In genomic region chr16:86577314-86577971, GRCh38 we compare ENCODE assay signal across 9 cellular contexts. TPM values are rescaled to one million over a fixed set of nuclear protein-coding genes. Genes with fewer than 3 reads are reported as not detected.
DNase-seq lines count a peak whose midpoint lies in the region; ATAC-seq and TF ChIP-seq lines count a peak whose summit lies in the region.
"Had no signal": no experiment of that assay in that cellular context is flagged by ENCODE, and none has a peak within 500 bp of the region (broad histone marks: within the 10 kb centered on the region; RNA-seq: fewer than 3 reads in every experiment).

No MANE protein-coding gene starts in this region.

- no peaks in the 10 kb centered on the region for H4K20me1 ChIP-seq in mammary epithelial cell (ENCODE audit: insufficient read depth, low read length)

- in situ Hi-C loops in mammary epithelial cell (cut with MboI; ENCODE audit: low sequenced_read_pairs in 2 of 2): loop anchor here in 1 of 2 donors (25.0 kb wide), 1 partner anchor 235 kb away; no protein-coding TSS in a partner anchor

- H3K27ac ChIP-seq in breast epithelium (no peak overlapping the region), mammary epithelial cell (ENCODE audit: insufficient read depth, low read depth, low read length) (no peak overlapping the region), layer of hippocampus (ENCODE audit: low read depth, low read length) (peak overlapping the region; percentile 38), upper lobe of left lung (peak overlapping the region; percentile 42 to 56 (median 54))

- H3K4me1 ChIP-seq in breast epithelium (no peaks in the 10 kb centered on the region), mammary epithelial cell (ENCODE audit: insufficient read depth, low read length) (peaks cover 22% of the 10 kb centered on the region), upper lobe of left lung (peaks cover 16 to 41% (median 33%) of the 10 kb centered on the region in 4 donors)

- no peak for ATAC-seq in upper lobe of left lung (ENCODE audit: low FRiP score in 2 of 2)
- no peak for ATAC-seq in HG02870 (IDR thresholded peaks at IDR 0.05; ENCODE audit: unreplicated experiment)
- ATAC-seq: activated CD4-positive, alpha-beta T cell treated with anti-CD3 and anti-CD28 coated beads for 36 hours had no signal

- BruUV-seq in MCF 10A (replicated peaks; lab: Mats Ljungman, UMichigan) (no TSS peak), mammary epithelial cell (replicated peaks; lab: Mats Ljungman, UMichigan) (no TSS peak)

- intact Hi-C loops in MCF 10A (cut with micrococcal nuclease): loop anchor here (2.0 kb wide), 2 partner anchors 13 to 87 kb away; no protein-coding TSS in a partner anchor
- intact Hi-C loops in breast epithelium (cut with DNase I; ENCODE audit: low total_unique reads): no loop called here
- intact Hi-C loops in mammary epithelial cell (cut with micrococcal nuclease): loop anchor here (5.0 kb wide), 1 partner anchor 100 kb away; no protein-coding TSS in a partner anchor

- DNase-seq in MCF 10A (ENCODE audit: unreplicated experiment) (no peak), breast epithelium (ENCODE audit: low spot score in 2 of 2) (no peak), mammary epithelial cell (no peak), upper lobe of left lung (no peak), globus pallidus (ENCODE audit: low spot score) (no peak), Kasumi-1 (lab: John Stamatoyannopoulos, UW) (no peak)
- DNase-seq: activated CD4-positive, alpha-beta T cell treated with anti-CD3 and anti-CD28 coated beads for 36 hours had no signal

- peak overlapping the region; percentile 73 for H3K27ac Mint-ChIP-seq in MCF 10A (ENCODE audit: low read depth, unreplicated experiment)
- H3K27ac Mint-ChIP-seq: activated CD4-positive, alpha-beta T cell treated with anti-CD3 and anti-CD28 coated beads for 36 hours had no signal

- no peak for TF ChIP-seq EP300 in upper lobe of left lung (IDR thresholded peaks at IDR 0.05)

- H3K9me3 ChIP-seq in breast epithelium (no peaks in the 10 kb centered on the region), mammary epithelial cell (replicated peaks; ENCODE audit: insufficient read depth, low read length) (no peaks in the 10 kb centered on the region), upper lobe of left lung (no peaks in the 10 kb centered on the region)

- 88% methylated on average over 12 of the region's 12 CpGs for WGBS in mammary epithelial cell (ENCODE audit: low coverage, missing lambda C conversion rate)
- WGBS in upper lobe of left lung, 2 donors: 39 to 40% methylated on average over 12 of the region's 12 CpGs

- peaks cover 6% of the 10 kb centered on the region for H3K79me2 ChIP-seq in mammary epithelial cell (ENCODE audit: insufficient read depth, low read length)

- H3K9me3 Mint-ChIP-seq in MCF 10A (ENCODE audit: unreplicated experiment): no peaks in the 10 kb centered on the region

- no peaks in the 10 kb centered on the region for H3K27me3 Mint-ChIP-seq in MCF 10A (ENCODE audit: insufficient read depth, unreplicated experiment)

- H3K4me2 ChIP-seq in mammary epithelial cell (ENCODE audit: insufficient read depth, low read depth, low read length): peak overlapping the region; percentile 87

- peaks cover 46% of the 10 kb centered on the region for H3K36me3 Mint-ChIP-seq in MCF 10A (ENCODE audit: insufficient read depth, unreplicated experiment)

- H3K27me3 ChIP-seq in breast epithelium (peaks cover 0 to 81% of the 10 kb centered on the region in 2 donors), mammary epithelial cell (ENCODE audit: insufficient read depth, low read length) (no peaks in the 10 kb centered on the region), layer of hippocampus (ENCODE audit: control insufficient read depth, insufficient read depth, low read length) (peaks cover 32% of the 10 kb centered on the region), upper lobe of left lung (peaks cover 0 to 39% (median 13%) of the 10 kb centered on the region in 4 donors)

- no peaks in the 10 kb centered on the region for H3K36me3 ChIP-seq in breast epithelium
- no peaks in the 10 kb centered on the region for H3K36me3 ChIP-seq in mammary epithelial cell (ENCODE audit: insufficient read depth, low read length)
- H3K36me3 ChIP-seq in upper lobe of left lung: no peaks in the 10 kb centered on the region

- peaks cover 24% of the 10 kb centered on the region for H3K4me1 Mint-ChIP-seq in MCF 10A (ENCODE audit: insufficient read depth, unreplicated experiment)

- H3K4me3 ChIP-seq in breast epithelium: no peak overlapping the region
- H3K4me3 ChIP-seq in mammary epithelial cell (replicated peaks in 1 of 3; ENCODE audit: insufficient read depth in 1 of 3, low read depth in 2 of 3, low read length in 3 of 3): peak overlapping the region in 1 of 3 experiments; percentile 62
- H3K4me3 ChIP-seq in upper lobe of left lung: peak overlapping the region in 1 of 4 donors; percentile 1

- CTCF ChIA-PET in MCF 10A (lab: Yijun Ruan, JAX) (interaction anchor here (0.6 to 1.1 kb wide), 5 partner anchors 13 to 1186 kb away, joined by 3 to 5 read pairs (median 3); no protein-coding TSS in a partner anchor), mammary epithelial cell (lab: Charles Lee; ENCODE audit: low non-redundant PET) (no interaction called here)

- dilution Hi-C loops in mammary epithelial cell (cut with HindIII; ENCODE audit: low sequenced_read_pairs): no loop called here

- no peak for TF ChIP-seq CTCF in MCF 10A (IDR thresholded peaks at IDR 0.05; ENCODE audit: unreplicated experiment)
- no peak for TF ChIP-seq CTCF in breast epithelium (IDR thresholded peaks at IDR 0.05)
- TF ChIP-seq CTCF in mammary epithelial cell (conservative IDR thresholded peaks at IDR 0.05 in 1 of 2, IDR thresholded peaks at IDR 0.05 in 1 of 2; ENCODE audit: extremely low read depth in 1 of 2, insufficient read depth in 1 of 2, low read depth in 1 of 2, low read length in 2 of 2): no peak
- no peak for TF ChIP-seq CTCF in upper lobe of left lung (IDR thresholded peaks at IDR 0.05)

- TF ChIP-seq POLR2A in breast epithelium (IDR thresholded peaks at IDR 0.05) (no peak), upper lobe of left lung (IDR thresholded peaks at IDR 0.05) (no peak)

- POLR2A ChIA-PET in MCF 10A (lab: Yijun Ruan, JAX): interaction anchor here (1.3 kb wide), 1 partner anchor 86 kb away, joined by 6 read pairs; no protein-coding TSS in a partner anchor

- H2AFZ ChIP-seq in mammary epithelial cell (ENCODE audit: low read depth, low read length): no peak overlapping the region

- H3K9ac ChIP-seq in mammary epithelial cell (ENCODE audit: insufficient read depth, low read length): no peak overlapping the region

- peak overlapping the region; percentile 87 for H3K4me3 Mint-ChIP-seq in MCF 10A (ENCODE audit: unreplicated experiment)
- H3K4me3 Mint-ChIP-seq: activated CD4-positive, alpha-beta T cell treated with anti-CD3 and anti-CD28 coated beads for 36 hours had no signal

RNA-seq across cellular contexts. Expression of gene FOXL1, which starts 0.9 kb away (rescaled TPM):
- 4.7 and 4.9 TPM in 2 replicates for total RNA-seq in MCF 10A (2022)
- 1 to 10 TPM in 1 of 3 donors, under 1 TPM in 2; 0.16 to 1.5 (median 0.98) TPM for total RNA-seq in breast epithelium
- 1 to 10 TPM; 2.2 to 8.0 TPM for total RNA-seq in mammary epithelial cell
- polyA plus RNA-seq in mammary epithelial cell: 1.2 TPM
- 0.47 TPM for polyA minus RNA-seq in mammary epithelial cell
- 1 to 10 TPM in 2 of 6 donors, under 1 TPM in 3, not detected in 1; 0.22 to 2.2 (median 0.49) TPM for total RNA-seq in upper lobe of left lung
- total RNA-seq: activated CD4-positive, alpha-beta T cell treated with anti-CD3 and anti-CD28 coated beads for 36 hours had no signal

RNA-seq across cellular contexts. Expression of gene FOXC2, which starts 10.8 kb away (rescaled TPM):
- total RNA-seq in MCF 10A (2022) (16.8 and 22.5 TPM in 2 replicates), breast epithelium (under 1 TPM; 0.15 to 0.98 (median 0.32) TPM), mammary epithelial cell (10 to 100 TPM in 1 of 2 donors, 1 to 10 TPM in 1; 1.3 to 13.3 TPM), upper lobe of left lung (1 to 10 TPM in 1 of 6 donors, under 1 TPM in 3, not detected in 2; 0.39 to 1.9 (median 0.56) TPM)
- polyA plus RNA-seq in mammary epithelial cell: 1.3 TPM
- 0.98 TPM for polyA minus RNA-seq in mammary epithelial cell
- total RNA-seq: activated CD4-positive, alpha-beta T cell treated with anti-CD3 and anti-CD28 coated beads for 36 hours had no signal

RNA-seq across cellular contexts. Expression of gene MTHFSD, which starts 22.4 kb away (rescaled TPM):
- total RNA-seq in MCF 10A (2022): 30.7 and 39.1 TPM in 2 replicates
- 10 to 100 TPM; 15.8 to 30.2 (median 27.7) TPM for total RNA-seq in breast epithelium
- 10 to 100 TPM; 17.3 to 25.4 TPM for total RNA-seq in mammary epithelial cell
- 11.3 TPM for polyA plus RNA-seq in mammary epithelial cell
- polyA minus RNA-seq in mammary epithelial cell: 1.4 TPM
- 10 to 100 TPM; 13.8 to 39.8 (median 22.0) TPM for total RNA-seq in upper lobe of left lung

Comparison
In these comparisons a context has a peak if more than half of its experiments do, and no peak if none do; other contexts are left out.
1. H3K27ac ChIP-seq: peak in layer of hippocampus (single experiment) and upper lobe of left lung (4 of 4); none in breast epithelium (0 of 2) and mammary epithelial cell (single experiment).